In the genomic region with DNA sequence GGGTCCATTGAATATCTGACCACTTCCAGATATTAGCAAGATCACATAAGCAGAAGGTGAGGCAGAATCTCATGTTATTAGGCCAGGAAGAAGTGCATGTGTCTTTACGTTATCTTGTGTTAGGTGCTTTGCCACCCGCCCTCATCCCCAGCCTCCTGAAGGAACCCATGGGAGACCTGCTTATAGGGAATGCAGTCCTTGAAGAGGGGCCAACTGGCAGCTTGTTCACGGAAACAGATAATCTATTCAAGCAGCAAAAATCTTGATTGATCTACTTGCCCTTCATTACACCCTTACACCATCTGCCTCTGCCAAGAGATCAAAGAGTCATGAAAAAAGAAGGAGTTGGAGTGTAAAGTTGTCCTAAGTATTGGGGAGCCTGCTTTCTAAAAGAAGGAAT, we compare ENCODE assay signal across 24 cellular contexts.
DNase-seq lines count a peak whose midpoint lies in the region; ATAC-seq and TF ChIP-seq lines count a peak whose summit lies in the region.
"Had no signal": no experiment of that assay in that cellular context is flagged by ENCODE, and none has a peak within 500 bp of the region (broad histone marks: within the 10 kb centered on the region; RNA-seq: fewer than 3 reads in every experiment).

No MANE protein-coding gene starts in this region.

- no peak overlapping the region for H3K4me3 ChIP-seq in mesendoderm (ENCODE audit: low read length)
- H3K4me3 ChIP-seq in Caco-2 (ENCODE audit: low read depth, low read length), result no peak overlapping the region
- H3K4me3 ChIP-seq: A549; BLaER1 treated with 17β-estradiol and CSF1 and Interleukin-3, amounts not matched to agents 10 nM and 100 nM; GM23338 had no signal

- H3K9me3 Mint-ChIP-seq in glutamatergic neuron (ENCODE audit: unreplicated experiment), result no peaks in the 10 kb centered on the region
- H3K9me3 Mint-ChIP-seq in Caco-2 (ENCODE audit: unreplicated experiment), result no peaks in the 10 kb centered on the region
- H3K9me3 Mint-ChIP-seq: H9 had no signal

- no peak overlapping the region for H3K27ac ChIP-seq in mesendoderm (ENCODE audit: low read depth, low read length)
- H3K27ac ChIP-seq: 22Rv1; A549; BLaER1 treated with 17β-estradiol and CSF1 and Interleukin-3, amounts not matched to agents 10 nM and 100 nM had no signal

- no peak overlapping the region for H2BK120ac ChIP-seq in mesendoderm (ENCODE audit: low read depth, low read length)

- no peaks in the 10 kb centered on the region for H3K4me1 ChIP-seq in mesendoderm (ENCODE audit: control insufficient read depth, low read depth, low read length)
- no peaks in the 10 kb centered on the region for H3K4me1 ChIP-seq in Caco-2
- H3K4me1 ChIP-seq: A549; BE2C; BLaER1 treated with 17β-estradiol and CSF1 and Interleukin-3, amounts not matched to agents 10 nM and 100 nM had no signal

- no peak overlapping the region for H3K56ac ChIP-seq in mesendoderm (ENCODE audit: low read length)

- no peak overlapping the region for H2BK5ac ChIP-seq in mesendoderm (ENCODE audit: low read length)

- H3K4me3 Mint-ChIP-seq in glutamatergic neuron (ENCODE audit: unreplicated experiment) (no peak overlapping the region), Caco-2 (ENCODE audit: unreplicated experiment) (no peak overlapping the region)
- H3K4me3 Mint-ChIP-seq: CD14-positive monocyte; CD4-positive, alpha-beta T cell; CD8-positive, alpha-beta memory T cell; GM23338; H9 had no signal

- H3K23ac ChIP-seq in mesendoderm (ENCODE audit: low read length), result no peak overlapping the region

- H3K27ac Mint-ChIP-seq in glutamatergic neuron (ENCODE audit: unreplicated experiment) (peak overlapping the region; percentile 4), Caco-2 (ENCODE audit: unreplicated experiment) (no peak overlapping the region)
- H3K27ac Mint-ChIP-seq: CD14-positive monocyte; CD4-positive, alpha-beta T cell; CD8-positive, alpha-beta memory T cell; GM23338; H9 had no signal

- POLR2A ChIA-PET in Caco-2 (lab: Charles Lee), result no interaction called here

- H2BK15ac ChIP-seq in mesendoderm (replicated peaks; ENCODE audit: low read depth), result no peak overlapping the region

- H3K79me2 ChIP-seq in mesendoderm (ENCODE audit: control insufficient read depth, insufficient read depth, low read length), result no peaks in the 10 kb centered on the region

- CTCF ChIA-PET in Caco-2 (lab: Charles Lee), result no interaction called here

- no CpG with 5 or more reads among the region's 3 CpGs for WGBS in mesendoderm (ENCODE audit: extremely low coverage, insufficient coverage, low lambda C conversion rate)

- no peak overlapping the region for H3K9ac ChIP-seq in mesendoderm (ENCODE audit: low read length)
- H3K9ac ChIP-seq: BLaER1 treated with 17β-estradiol and CSF1 and Interleukin-3, amounts not matched to agents 10 nM and 100 nM had no signal

- ATAC-seq in HG03175 (IDR thresholded peaks at IDR 0.05; ENCODE audit: unreplicated experiment), result no peak
- ATAC-seq: A549, GM23338, HCT116 had no signal

- H3K36me3 Mint-ChIP-seq in glutamatergic neuron (ENCODE audit: unreplicated experiment) (no peaks in the 10 kb centered on the region), Caco-2 (ENCODE audit: insufficient read depth, unreplicated experiment) (no peaks in the 10 kb centered on the region)
- H3K36me3 Mint-ChIP-seq: CD14-positive monocyte; CD8-positive, alpha-beta memory T cell had no signal

- H3K27me3 ChIP-seq in mesendoderm (ENCODE audit: insufficient read depth, low read length, poor library complexity), result no peaks in the 10 kb centered on the region
- H3K27me3 ChIP-seq in Caco-2 (replicated peaks; ENCODE audit: control insufficient read depth, insufficient read depth, low read length), result no peaks in the 10 kb centered on the region
- H3K27me3 ChIP-seq: BE2C; BLaER1 treated with 17β-estradiol and CSF1 and Interleukin-3, amounts not matched to agents 10 nM and 100 nM had no signal

- DNase-seq in D341Med (ENCODE audit: low spot score) (peak; percentile 9), NCI-H82 treated with DMSO at 0.1 percent for 48 hours (lab: John Stamatoyannopoulos, UW; ENCODE audit: unreplicated experiment) (peak; percentile 79), glutamatergic neuron (peak; percentile 11), retina (peak; percentile 43), mesendoderm (no peak), 8988T (no peak), Caco-2 (no peak)
- DNase-seq: ACHN; AML-193; BE2C; Calu3; CD4-positive, alpha-beta T cell; CD8-positive, alpha-beta memory T cell; DMS79; EL; GDM1; H9 had no signal

- intact Hi-C loops in Caco-2 (cut with micrococcal nuclease; ENCODE audit: unreplicated experiment), result no loop called here

- no peak overlapping the region for H3K18ac ChIP-seq in mesendoderm (ENCODE audit: low read length)

- no peak overlapping the region for H3K4me2 ChIP-seq in mesendoderm (ENCODE audit: low read length)
- H3K4me2 ChIP-seq: A549; BLaER1 treated with 17β-estradiol and CSF1 and Interleukin-3, amounts not matched to agents 10 nM and 100 nM; GM23338 had no signal

- H3K4ac ChIP-seq in mesendoderm (ENCODE audit: low read depth, low read length), result no peak overlapping the region

- BruUV-seq in Caco-2 (replicated peaks; lab: Mats Ljungman, UMichigan), result no TSS peak

- H3K79me1 ChIP-seq in mesendoderm (ENCODE audit: low read length), result no peaks in the 10 kb centered on the region

- H3K4me1 Mint-ChIP-seq in glutamatergic neuron (ENCODE audit: low read depth, unreplicated experiment) (peaks cover 12% of the 10 kb centered on the region), Caco-2 (ENCODE audit: low read depth, unreplicated experiment) (no peaks in the 10 kb centered on the region)
- H3K4me1 Mint-ChIP-seq: CD14-positive monocyte; CD8-positive, alpha-beta memory T cell had no signal

- no peak overlapping the region for H4K5ac ChIP-seq in mesendoderm (ENCODE audit: low read length)

- H3K9me3 ChIP-seq in Caco-2, result no peaks in the 10 kb centered on the region
- H3K9me3 ChIP-seq: A549; BE2C; BLaER1 treated with 17β-estradiol and CSF1 and Interleukin-3, amounts not matched to agents 10 nM and 100 nM had no signal

- H3K36me3 ChIP-seq in mesendoderm (ENCODE audit: control insufficient read depth, insufficient read depth, low read length) (no peaks in the 10 kb centered on the region), Caco-2 (ENCODE audit: control insufficient read depth, insufficient read depth, low read length) (no peaks in the 10 kb centered on the region)
- H3K36me3 ChIP-seq: BE2C; BLaER1 treated with 17β-estradiol and CSF1 and Interleukin-3, amounts not matched to agents 10 nM and 100 nM had no signal

- no peaks in the 10 kb centered on the region for H3K27me3 Mint-ChIP-seq in glutamatergic neuron (ENCODE audit: unreplicated experiment)
- H3K27me3 Mint-ChIP-seq in Caco-2 (ENCODE audit: insufficient read depth, unreplicated experiment), result no peaks in the 10 kb centered on the region
- H3K27me3 Mint-ChIP-seq: CD4-positive, alpha-beta T cell; CD8-positive, alpha-beta memory T cell had no signal

- H4K8ac ChIP-seq in mesendoderm (ENCODE audit: low read depth, low read length), result no peak overlapping the region

- no peak for TF ChIP-seq CTCF in glutamatergic neuron (IDR thresholded peaks at IDR 0.05; ENCODE audit: partially characterized antibody, unreplicated experiment)
- no peak for TF ChIP-seq CTCF in Caco-2 (IDR thresholded peaks at IDR 0.05; ENCODE audit: insufficient read depth in 1 of 2, low read depth in 1 of 2, low read length in 1 of 2, severe bottlenecking in 1 of 2, unreplicated experiment in 1 of 2)

- H2AK5ac ChIP-seq in mesendoderm (ENCODE audit: low read length), result no peak overlapping the region

Comparison
In these comparisons a context has a peak if more than half of its experiments do, and no peak if none do; other contexts are left out.
1. DNase-seq: peak in D341Med (single experiment), NCI-H82 treated with DMSO at 0.1 percent for 48 hours (single experiment), glutamatergic neuron (single experiment) and retina (single experiment); none in mesendoderm (single experiment), 8988T (single experiment) and Caco-2 (0 of 2).